In the genomic region with DNA sequence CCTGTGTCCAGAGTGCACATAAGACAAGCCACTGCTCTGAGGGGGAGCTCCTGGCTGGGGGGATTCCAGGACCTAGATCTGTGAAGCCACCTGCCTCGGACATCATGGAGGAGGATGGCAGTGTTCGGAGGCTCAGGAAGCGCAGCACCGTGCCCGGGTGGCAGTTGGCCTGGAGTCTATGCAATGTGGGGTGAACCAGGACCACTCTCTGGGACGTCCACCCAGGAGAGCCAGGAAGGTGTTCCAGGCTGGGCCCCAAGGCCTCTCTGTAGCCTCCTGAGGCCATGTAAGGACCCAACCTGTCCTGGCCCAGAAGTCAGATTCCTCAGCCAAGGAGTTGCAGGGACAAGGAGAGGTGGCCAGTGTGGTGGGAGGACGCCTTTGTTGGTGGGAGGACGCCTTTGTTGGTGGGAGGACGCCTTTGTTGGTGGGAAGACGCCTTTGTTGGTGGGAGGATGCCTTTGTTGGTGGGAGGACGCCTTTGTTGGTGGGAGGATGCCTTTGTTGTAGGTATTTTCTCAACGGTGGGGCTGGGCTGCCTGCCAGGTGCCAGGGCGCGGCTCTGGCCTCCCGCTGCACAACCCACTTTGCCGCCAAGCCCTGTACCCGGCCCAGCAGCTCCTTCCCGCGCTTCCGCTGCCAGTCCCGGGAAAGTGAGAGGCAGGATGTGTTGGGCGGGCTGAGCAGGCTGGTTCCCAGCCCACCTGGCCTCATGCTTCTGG, we compare ENCODE assay signal across 1 cellular context.
TF ChIP-seq lines count a peak whose summit lies in the region.

No MANE protein-coding gene starts in this region.

TF ChIP-seq in WTC11, 78 proteins besides CTCF, POLR2A, EP300 and RAD21 (continued from another document):
- TF ChIP-seq, protein P1, sequence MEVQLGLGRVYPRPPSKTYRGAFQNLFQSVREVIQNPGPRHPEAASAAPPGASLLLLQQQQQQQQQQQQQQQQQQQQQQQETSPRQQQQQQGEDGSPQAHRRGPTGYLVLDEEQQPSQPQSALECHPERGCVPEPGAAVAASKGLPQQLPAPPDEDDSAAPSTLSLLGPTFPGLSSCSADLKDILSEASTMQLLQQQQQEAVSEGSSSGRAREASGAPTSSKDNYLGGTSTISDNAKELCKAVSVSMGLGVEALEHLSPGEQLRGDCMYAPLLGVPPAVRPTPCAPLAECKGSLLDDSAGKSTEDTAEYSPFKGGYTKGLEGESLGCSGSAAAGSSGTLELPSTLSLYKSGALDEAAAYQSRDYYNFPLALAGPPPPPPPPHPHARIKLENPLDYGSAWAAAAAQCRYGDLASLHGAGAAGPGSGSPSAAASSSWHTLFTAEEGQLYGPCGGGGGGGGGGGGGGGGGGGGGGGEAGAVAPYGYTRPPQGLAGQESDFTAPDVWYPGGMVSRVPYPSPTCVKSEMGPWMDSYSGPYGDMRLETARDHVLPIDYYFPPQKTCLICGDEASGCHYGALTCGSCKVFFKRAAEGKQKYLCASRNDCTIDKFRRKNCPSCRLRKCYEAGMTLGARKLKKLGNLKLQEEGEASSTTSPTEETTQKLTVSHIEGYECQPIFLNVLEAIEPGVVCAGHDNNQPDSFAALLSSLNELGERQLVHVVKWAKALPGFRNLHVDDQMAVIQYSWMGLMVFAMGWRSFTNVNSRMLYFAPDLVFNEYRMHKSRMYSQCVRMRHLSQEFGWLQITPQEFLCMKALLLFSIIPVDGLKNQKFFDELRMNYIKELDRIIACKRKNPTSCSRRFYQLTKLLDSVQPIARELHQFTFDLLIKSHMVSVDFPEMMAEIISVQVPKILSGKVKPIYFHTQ (CRISPR knock-in tag; IDR thresholded peaks at IDR 0.05), result no peak
- TF ChIP-seq RORB (CRISPR knock-in tag; IDR thresholded peaks at IDR 0.05), result no peak
- no peak for TF ChIP-seq ZNF263 (CRISPR knock-in tag; IDR thresholded peaks at IDR 0.05; ENCODE audit: low read depth)
- TF ChIP-seq NR1H2 (CRISPR knock-in tag; IDR thresholded peaks at IDR 0.05), result no peak
- TF ChIP-seq JUN (CRISPR knock-in tag; IDR thresholded peaks at IDR 0.05), result no peak
- TF ChIP-seq, protein P2, sequence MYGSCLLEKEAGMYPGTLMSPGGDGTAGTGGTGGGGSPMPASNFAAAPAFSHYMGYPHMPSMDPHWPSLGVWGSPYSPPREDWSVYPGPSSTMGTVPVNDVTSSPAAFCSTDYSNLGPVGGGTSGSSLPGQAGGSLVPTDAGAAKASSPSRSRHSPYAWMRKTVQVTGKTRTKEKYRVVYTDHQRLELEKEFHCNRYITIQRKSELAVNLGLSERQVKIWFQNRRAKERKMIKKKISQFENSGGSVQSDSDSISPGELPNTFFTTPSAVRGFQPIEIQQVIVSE (CRISPR knock-in tag; IDR thresholded peaks at IDR 0.05; ENCODE audit: borderline replicate concordance), result no peak
- TF ChIP-seq, protein P3, sequence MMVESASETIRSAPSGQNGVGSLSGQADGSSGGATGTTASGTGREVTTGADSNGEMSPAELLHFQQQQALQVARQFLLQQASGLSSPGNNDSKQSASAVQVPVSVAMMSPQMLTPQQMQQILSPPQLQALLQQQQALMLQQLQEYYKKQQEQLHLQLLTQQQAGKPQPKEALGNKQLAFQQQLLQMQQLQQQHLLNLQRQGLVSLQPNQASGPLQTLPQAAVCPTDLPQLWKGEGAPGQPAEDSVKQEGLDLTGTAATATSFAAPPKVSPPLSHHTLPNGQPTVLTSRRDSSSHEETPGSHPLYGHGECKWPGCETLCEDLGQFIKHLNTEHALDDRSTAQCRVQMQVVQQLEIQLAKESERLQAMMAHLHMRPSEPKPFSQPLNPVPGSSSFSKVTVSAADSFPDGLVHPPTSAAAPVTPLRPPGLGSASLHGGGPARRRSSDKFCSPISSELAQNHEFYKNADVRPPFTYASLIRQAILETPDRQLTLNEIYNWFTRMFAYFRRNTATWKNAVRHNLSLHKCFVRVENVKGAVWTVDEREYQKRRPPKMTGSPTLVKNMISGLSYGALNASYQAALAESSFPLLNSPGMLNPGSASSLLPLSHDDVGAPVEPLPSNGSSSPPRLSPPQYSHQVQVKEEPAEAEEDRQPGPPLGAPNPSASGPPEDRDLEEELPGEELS (CRISPR knock-in tag; IDR thresholded peaks at IDR 0.05), result no peak
- no peak for TF ChIP-seq HMGA2 (CRISPR knock-in tag; IDR thresholded peaks at IDR 0.05)
- TF ChIP-seq RELA (CRISPR knock-in tag; IDR thresholded peaks at IDR 0.05; ENCODE audit: borderline replicate concordance), result no peak
